ENCODE assay signal across 24 cellular contexts in genomic region chr3:38477057-38477820, GRCh38. TPM values are rescaled to one million over a fixed set of nuclear protein-coding genes. Genes with fewer than 3 reads are reported as not detected.
A peak's percentile ranks its signal among the peaks of the same experiment; 100 is the strongest.
DNase-seq lines count a peak whose midpoint lies in the region; ATAC-seq, FAIRE-seq and TF ChIP-seq lines count a peak whose summit lies in the region.
"Had no signal": no experiment of that assay in that cellular context is flagged by ENCODE, and none has a peak within 500 bp of the region (broad histone marks: within the 10 kb centered on the region; RNA-seq: fewer than 3 reads in every experiment).

No MANE protein-coding gene starts in this region.

- no peak for TF ChIP-seq EP300 in H1 (IDR thresholded peaks at IDR 0.05; ENCODE audit: borderline replicate concordance in 1 of 2, low read depth in 2 of 2, low read length in 2 of 2)

- H3K79me2 ChIP-seq in H1 (ENCODE audit: control insufficient read depth in 1 of 2, insufficient read depth in 2 of 2, low read length in 2 of 2) = peaks cover 11 to 56% of the 10 kb centered on the region in 2 experiments

- peaks cover 20 to 39% of the 10 kb centered on the region in 2 experiments for H4K20me1 ChIP-seq in H1 (replicated peaks in 1 of 2; ENCODE audit: control insufficient read depth in 1 of 2, insufficient read depth in 2 of 2, low read length in 2 of 2)

- H3K9ac ChIP-seq in H1 (replicated peaks in 1 of 4; ENCODE audit: extremely low read depth in 1 of 4, low read depth in 3 of 4, low read length in 3 of 4) (no peak overlapping the region), neuronal stem cell (ENCODE audit: low read depth, low read length, poor library complexity) (peak overlapping the region; percentile 21)
- H3K9ac ChIP-seq: BLaER1 treated with 17β-estradiol and CSF1 and Interleukin-3, amounts not matched to agents 10 nM and 100 nM; GM23248 had no signal

- H3K9me3 Mint-ChIP-seq in activated CD8-positive, alpha-beta memory T cell treated with anti-CD3 and anti-CD28 coated beads, Interleukin-2, amount 10 ng/mL, durations not matched to agents 7 days and 5 days (ENCODE audit: low read depth) = no peaks in the 10 kb centered on the region
- H3K9me3 Mint-ChIP-seq in stimulated activated effector memory CD8-positive, alpha-beta T cell treated with anti-CD3 and anti-CD28 coated beads, Interleukin-12 subunit alpha, Interleukin-12 subunit beta, amount 100 ng/mL, for 72 hours = no peaks in the 10 kb centered on the region
- no peaks in the 10 kb centered on the region for H3K9me3 Mint-ChIP-seq in activated naive CD8-positive, alpha-beta T cell treated with anti-CD3 and anti-CD28 coated beads for 36 hours
- H3K9me3 Mint-ChIP-seq: CD8-positive, alpha-beta T cell; HFFc6 had no signal

- H2BK15ac ChIP-seq in H1 (ENCODE audit: low read length) (no peak overlapping the region), neuronal stem cell (ENCODE audit: low read length) (no peak overlapping the region)

- no peaks in the 10 kb centered on the region; the same call in 1 of the 2 replicates for H3K23me2 ChIP-seq in H1 (ENCODE audit: low read depth, low read length)

- no peak overlapping the region for H3K4me3 Mint-ChIP-seq in activated CD8-positive, alpha-beta memory T cell treated with anti-CD3 and anti-CD28 coated beads, Interleukin-2, amount 10 ng/mL, durations not matched to agents 7 days and 5 days
- no peak overlapping the region for H3K4me3 Mint-ChIP-seq in stimulated activated effector memory CD8-positive, alpha-beta T cell treated with anti-CD3 and anti-CD28 coated beads, Interleukin-12 subunit alpha, Interleukin-12 subunit beta, amount 100 ng/mL, for 72 hours
- no peak overlapping the region for H3K4me3 Mint-ChIP-seq in activated naive CD8-positive, alpha-beta T cell treated with anti-CD3 and anti-CD28 coated beads for 36 hours
- H3K4me3 Mint-ChIP-seq: CD8-positive, alpha-beta T cell; HFFc6 had no signal

- no peak for FAIRE-seq in H1 (lab: Jason Lieb, UNC)
- FAIRE-seq: G401.6, GM12891, GM19239, H54 had no signal

- H2BK20ac ChIP-seq in H1 (ENCODE audit: low read length) = no peak overlapping the region

- H3K4ac ChIP-seq in H1 (replicated peaks; ENCODE audit: insufficient read length, low read depth, low read length) = no peak overlapping the region
- H3K4ac ChIP-seq in neuronal stem cell (ENCODE audit: low read length) = no peak overlapping the region

- peak overlapping the region; percentile 24; the same call in 1 of the 2 replicates for H2BK5ac ChIP-seq in H1 (ENCODE audit: low read depth, low read length)
- no peak overlapping the region for H2BK5ac ChIP-seq in neuronal stem cell (ENCODE audit: low read length)

- WGBS in H1 (ENCODE audit: extremely low coverage in 1 of 2, insufficient coverage in 1 of 2, insufficient read length in 1 of 2, insufficient replicate concordance in 2 of 2, low coverage in 1 of 2, low lambda C conversion rate in 2 of 2, missing lambda C conversion rate in 1 of 2), 2 experiments = 84% methylated on average over 21 of the region's 21 CpGs; no CpG with 5 or more reads in 1 of the 2 experiments
- no CpG with 5 or more reads among the region's 21 CpGs for WGBS in neuronal stem cell (ENCODE audit: extremely low coverage in 2 of 2, insufficient read length in 2 of 2, insufficient replicate concordance in 1 of 2), 2 donors

- peak; percentile 29 for DNase-seq in activated CD8-positive, alpha-beta memory T cell treated with anti-CD3 and anti-CD28 coated beads, Interleukin-2, amount 10 ng/mL, durations not matched to agents 7 days and 5 days
- DNase-seq in activated CD8-positive, alpha-beta memory T cell treated with anti-CD3 and anti-CD28 coated beads for 24 hours = no peak
- DNase-seq in H1 (ENCODE audit: low read depth in 1 of 2, low spot score in 2 of 2) (no peak), neuronal stem cell (ENCODE audit: low spot score) (no peak), RWPE1 (ENCODE audit: low spot score) (no peak), WERI-Rb-1 (no peak)
- no peak for DNase-seq in stimulated activated effector memory CD8-positive, alpha-beta T cell treated with anti-CD3 and anti-CD28 coated beads, Interleukin-12 subunit alpha, Interleukin-12 subunit beta, amount 100 ng/mL, for 72 hours (ENCODE audit: low spot score in 2 of 2)
- no peak for DNase-seq in activated naive CD8-positive, alpha-beta T cell treated with anti-CD3 and anti-CD28 coated beads for 36 hours
- DNase-seq: 8988T; Calu3; CD8-positive, alpha-beta T cell; DMS 273 treated with DMSO at 0.1 percent for 48 hours; DMS53; DND-41; EL; GM23248; HFFc6 had no signal

- ATAC-seq in activated CD8-positive, alpha-beta memory T cell treated with anti-CD3 and anti-CD28 coated beads, Interleukin-2, amount 10 ng/mL, durations not matched to agents 7 days and 5 days = no peak
- no peak for ATAC-seq in stimulated activated effector memory CD8-positive, alpha-beta T cell treated with anti-CD3 and anti-CD28 coated beads, Interleukin-12 subunit alpha, Interleukin-12 subunit beta, amount 100 ng/mL, for 72 hours
- ATAC-seq: CD8-positive, alpha-beta T cell; HCT116 had no signal

- H3K56ac ChIP-seq in H1 (replicated peaks; ENCODE audit: insufficient read length, low read depth, low read length) = no peak overlapping the region

- CTCF ChIA-PET in activated CD8-positive, alpha-beta memory T cell treated with anti-CD3 and anti-CD28 coated beads, Interleukin-2, amount 10 ng/mL, durations not matched to agents 7 days and 5 days (lab: Charles Lee) = interaction anchor here (0.6 kb wide), 1 partner anchor 130 kb away, joined by 3 read pairs; the partner anchor contains the start of gene XYLB
- CTCF ChIA-PET in H1 (lab: Charles Lee; ENCODE audit: partially characterized antibody) (interaction anchor here (1.2 kb wide), 1 partner anchor 13 kb away, joined by 3 read pairs; no protein-coding TSS in a partner anchor), RWPE1 (lab: Yijun Ruan, JAX) (no interaction called here)

- H4K8ac ChIP-seq in H1 (ENCODE audit: extremely low read depth, insufficient read depth, low read length) (no peak overlapping the region), neuronal stem cell (ENCODE audit: low read depth, low read length) (no peak overlapping the region)

- no peak for TF ChIP-seq CTCF in H1 (IDR thresholded peaks at IDR 0.05; ENCODE audit: control extremely low read depth in 1 of 3, insufficient read depth in 1 of 3, low read depth in 1 of 3, low read length in 3 of 3)
- TF ChIP-seq CTCF in RWPE1 (conservative IDR thresholded peaks at IDR 0.05; ENCODE audit: low read depth) = no peak
- no peak for TF ChIP-seq CTCF in WERI-Rb-1 (IDR thresholded peaks at IDR 0.05; ENCODE audit: low read depth, low read length)

- H3K4me3 ChIP-seq in H1 (ENCODE audit: extremely low read depth in 1 of 4, insufficient read depth in 2 of 4, low read depth in 3 of 4, low read length in 4 of 4) = no peak overlapping the region
- H3K4me3 ChIP-seq in neuronal stem cell (ENCODE audit: low read length in 2 of 2) = no peak overlapping the region
- no peak overlapping the region for H3K4me3 ChIP-seq in WERI-Rb-1 (ENCODE audit: low read depth, low read length)
- H3K4me3 ChIP-seq: BLaER1 treated with 17β-estradiol and CSF1 and Interleukin-3, amounts not matched to agents 10 nM and 100 nM; GM23248 had no signal

- H3K27ac ChIP-seq in H1 (ENCODE audit: low read depth, low read length) = no peak overlapping the region
- no peak overlapping the region for H3K27ac ChIP-seq in neuronal stem cell (replicated peaks; ENCODE audit: low read length)
- H3K27ac ChIP-seq in RWPE1 = no peak overlapping the region
- H3K27ac ChIP-seq in WERI-Rb-1 = no peak overlapping the region
- H3K27ac ChIP-seq: BLaER1 treated with 17β-estradiol and CSF1 and Interleukin-3, amounts not matched to agents 10 nM and 100 nM; GM23248; HL-60 had no signal

- H4K91ac ChIP-seq in H1 (replicated peaks; ENCODE audit: insufficient read length, low read length) (no peak overlapping the region), neuronal stem cell (ENCODE audit: low read depth, low read length, poor library complexity) (no peak overlapping the region)

- H3K27me3 ChIP-seq in H1 (replicated peaks in 1 of 4; ENCODE audit: control insufficient read depth in 3 of 4, extremely low read depth in 1 of 4, insufficient read depth in 3 of 4, low read length in 3 of 4) = no peaks in the 10 kb centered on the region
- H3K27me3 ChIP-seq in neuronal stem cell (ENCODE audit: control insufficient read depth in 3 of 3, insufficient read depth in 3 of 3, low read depth in 1 of 3, low read length in 3 of 3) = no peaks in the 10 kb centered on the region
- no peaks in the 10 kb centered on the region for H3K27me3 ChIP-seq in WERI-Rb-1 (ENCODE audit: insufficient read depth, low read depth, severe bottlenecking)
- H3K27me3 ChIP-seq: BLaER1 treated with 17β-estradiol and CSF1 and Interleukin-3, amounts not matched to agents 10 nM and 100 nM had no signal

- no peak overlapping the region for H3K27ac Mint-ChIP-seq in activated CD8-positive, alpha-beta memory T cell treated with anti-CD3 and anti-CD28 coated beads, Interleukin-2, amount 10 ng/mL, durations not matched to agents 7 days and 5 days
- peak overlapping the region; percentile 24 for H3K27ac Mint-ChIP-seq in stimulated activated effector memory CD8-positive, alpha-beta T cell treated with anti-CD3 and anti-CD28 coated beads, Interleukin-12 subunit alpha, Interleukin-12 subunit beta, amount 100 ng/mL, for 72 hours
- no peak overlapping the region for H3K27ac Mint-ChIP-seq in activated naive CD8-positive, alpha-beta T cell treated with anti-CD3 and anti-CD28 coated beads for 36 hours
- H3K27ac Mint-ChIP-seq: HFFc6 had no signal

- no peak overlapping the region for H2BK120ac ChIP-seq in H1 (replicated peaks; ENCODE audit: low read depth, low read length)
- no peak overlapping the region for H2BK120ac ChIP-seq in neuronal stem cell (ENCODE audit: low read depth, low read length)

- H2AFZ ChIP-seq in H1 (ENCODE audit: low read length) = no peak overlapping the region
- H2AFZ ChIP-seq in neuronal stem cell (ENCODE audit: low read length) = no peak overlapping the region
- H2AFZ ChIP-seq: GM23248 had no signal

- H3K18ac ChIP-seq in H1 (ENCODE audit: extremely low read depth, low read length) (no peak overlapping the region), neuronal stem cell (ENCODE audit: low read length) (no peak overlapping the region)

- H3K23ac ChIP-seq in H1 (ENCODE audit: insufficient read length) (no peak overlapping the region), neuronal stem cell (ENCODE audit: low read depth, low read length, poor library complexity) (peak overlapping the region; percentile 11)

- H3K4me1 Mint-ChIP-seq in activated CD8-positive, alpha-beta memory T cell treated with anti-CD3 and anti-CD28 coated beads, Interleukin-2, amount 10 ng/mL, durations not matched to agents 7 days and 5 days = no peaks in the 10 kb centered on the region
- H3K4me1 Mint-ChIP-seq in stimulated activated effector memory CD8-positive, alpha-beta T cell treated with anti-CD3 and anti-CD28 coated beads, Interleukin-12 subunit alpha, Interleukin-12 subunit beta, amount 100 ng/mL, for 72 hours = peaks cover 24% of the 10 kb centered on the region
- peaks cover 10% of the 10 kb centered on the region for H3K4me1 Mint-ChIP-seq in activated naive CD8-positive, alpha-beta T cell treated with anti-CD3 and anti-CD28 coated beads for 36 hours

- H3K9me3 ChIP-seq in H1 (ENCODE audit: insufficient read depth in 2 of 2, low read depth in 1 of 2, low read length in 1 of 2) (no peaks in the 10 kb centered on the region), neuronal stem cell (replicated peaks in 1 of 2; ENCODE audit: control insufficient read depth in 2 of 2, insufficient read depth in 1 of 2, low read depth in 1 of 2, low read length in 2 of 2) (peaks cover 2 to 8% of the 10 kb centered on the region in 2 donors), WERI-Rb-1 (ENCODE audit: severe bottlenecking) (no peaks in the 10 kb centered on the region)
- H3K9me3 ChIP-seq: BLaER1 treated with 17β-estradiol and CSF1 and Interleukin-3, amounts not matched to agents 10 nM and 100 nM had no signal

- H3K79me1 ChIP-seq in H1 (ENCODE audit: low read depth, low read length) = peaks cover 43% of the 10 kb centered on the region
- H3K79me1 ChIP-seq in neuronal stem cell (ENCODE audit: low read depth, low read length) = peaks cover 28% of the 10 kb centered on the region

- H3K36me3 ChIP-seq in H1 (ENCODE audit: control insufficient read depth in 2 of 4, insufficient read depth in 4 of 4, low read length in 3 of 4) (peaks cover 20 to 36% (median 28%) of the 10 kb centered on the region in 4 experiments), neuronal stem cell (replicated peaks in 1 of 2; ENCODE audit: control insufficient read depth in 2 of 2, insufficient read depth in 2 of 2, low read length in 2 of 2) (peaks cover 40 to 74% of the 10 kb centered on the region in 2 donors), WERI-Rb-1 (peaks cover 38% of the 10 kb centered on the region)

- no peak for TF ChIP-seq RAD21 in H1 (IDR thresholded peaks at IDR 0.05 in 1 of 2, conservative IDR thresholded peaks at IDR 0.05 in 1 of 2; ENCODE audit: low read depth in 2 of 2, low read length in 2 of 2)

- H2BK12ac ChIP-seq in H1 (ENCODE audit: low read depth, low read length) = no peak overlapping the region
- H2BK12ac ChIP-seq in neuronal stem cell (ENCODE audit: low read length) = no peak overlapping the region

- H4K5ac ChIP-seq in H1 (ENCODE audit: insufficient read length, low read depth, low read length) = no peak overlapping the region

- no peaks in the 10 kb centered on the region for H3K27me3 Mint-ChIP-seq in activated CD8-positive, alpha-beta memory T cell treated with anti-CD3 and anti-CD28 coated beads, Interleukin-2, amount 10 ng/mL, durations not matched to agents 7 days and 5 days
- H3K27me3 Mint-ChIP-seq in activated naive CD8-positive, alpha-beta T cell treated with anti-CD3 and anti-CD28 coated beads for 36 hours = no peaks in the 10 kb centered on the region

- no peak overlapping the region for H2AK5ac ChIP-seq in H1 (ENCODE audit: low read depth, low read length)
- H2AK5ac ChIP-seq in neuronal stem cell (ENCODE audit: low read depth, low read length) = no peak overlapping the region

- TF ChIP-seq POLR2A in H1 (IDR thresholded peaks at IDR 0.05; ENCODE audit: control extremely low read depth in 1 of 2, low read depth in 2 of 2, low read length in 2 of 2) = no peak

- H3K4me2 ChIP-seq in H1 (ENCODE audit: insufficient read depth in 1 of 2, low read depth in 2 of 2, low read length in 2 of 2) = no peak overlapping the region
- H3K4me2 ChIP-seq in neuronal stem cell (ENCODE audit: insufficient read depth, low read length, poor library complexity, severe bottlenecking) = no peak overlapping the region
- H3K4me2 ChIP-seq: BLaER1 treated with 17β-estradiol and CSF1 and Interleukin-3, amounts not matched to agents 10 nM and 100 nM had no signal

- H3K4me1 ChIP-seq in H1 (replicated peaks in 1 of 4; ENCODE audit: control insufficient read depth in 3 of 4, insufficient read depth in 4 of 4, low read length in 3 of 4) (peaks cover 0 to 4% (median 2%) of the 10 kb centered on the region in 4 experiments; a peak in 4 of 7 replicates), neuronal stem cell (ENCODE audit: control insufficient read depth in 2 of 2, insufficient read depth in 1 of 2, low read depth in 1 of 2, low read length in 2 of 2) (no peaks in the 10 kb centered on the region)

- POLR2A ChIA-PET in H1 (lab: Charles Lee; ENCODE audit: partially characterized antibody) = no interaction called here
- POLR2A ChIA-PET in RWPE1 (lab: Yijun Ruan, JAX; ENCODE audit: low non-redundant PET) = no interaction called here

- peaks cover 2% of the 10 kb centered on the region for H3K36me3 Mint-ChIP-seq in activated CD8-positive, alpha-beta memory T cell treated with anti-CD3 and anti-CD28 coated beads, Interleukin-2, amount 10 ng/mL, durations not matched to agents 7 days and 5 days
- H3K36me3 Mint-ChIP-seq in stimulated activated effector memory CD8-positive, alpha-beta T cell treated with anti-CD3 and anti-CD28 coated beads, Interleukin-12 subunit alpha, Interleukin-12 subunit beta, amount 100 ng/mL, for 72 hours = peaks cover 17% of the 10 kb centered on the region
- H3K36me3 Mint-ChIP-seq in activated naive CD8-positive, alpha-beta T cell treated with anti-CD3 and anti-CD28 coated beads for 36 hours = peaks cover 1% of the 10 kb centered on the region

- H3K14ac ChIP-seq in H1 (ENCODE audit: insufficient read length) = no peak overlapping the region
- H3K14ac ChIP-seq in neuronal stem cell (ENCODE audit: low read length) = no peak overlapping the region

RNA-seq across cellular contexts. Expression of gene EXOG, which starts 18.9 kb away (rescaled TPM):
- 10 to 100 TPM; 19.7 to 23.8 TPM for total RNA-seq in activated CD8-positive, alpha-beta memory T cell treated with anti-CD3 and anti-CD28 coated beads, Interleukin-2, amount 10 ng/mL, durations not matched to agents 7 days and 5 days
- total RNA-seq in H1 (2021; fragmentation: NEBNext Ultra II Directional; extraction: Animal tissue kit (Norgen Biotek cat#: 25700)) = 12.2 and 12.9 TPM in 2 replicates
- polyA plus RNA-seq in H1 (2011; rRNA removed) = 5.1 and 7.2 TPM in 2 replicates
- polyA plus RNA-seq in H1 (2011; cell fraction: cytosol; rRNA removed) = 7.2 TPM
- polyA plus RNA-seq in H1 (2011; cell fraction: nucleus; rRNA removed) = 7.4 TPM
- 6.0 to 13.9 TPM (median 8.5 TPM) in 4 replicates for polyA plus RNA-seq in H1 (2012, experiment 1 of 2)
- polyA plus RNA-seq in H1 (2012, experiment 2 of 2) = 2.2 TPM
- 9.0 TPM for polyA plus RNA-seq in H1 (2013, experiment 1 of 2)
- polyA plus RNA-seq in H1 (2013, experiment 2 of 2) = 7.3 TPM
- polyA minus RNA-seq in H1 (2011; rRNA and poly(A)+ RNA removed) = 6.4 and 9.0 TPM in 2 replicates
- 10.0 TPM for polyA minus RNA-seq in H1 (2011; cell fraction: cytosol; rRNA and poly(A)+ RNA removed)
- polyA minus RNA-seq in H1 (2011; cell fraction: nucleus; rRNA and poly(A)+ RNA removed) = 10.2 TPM
- polyA plus RNA-seq in neuronal stem cell (2013, experiment 1 of 2) = 10.3 TPM
- 11.4 TPM for polyA plus RNA-seq in neuronal stem cell (2013, experiment 2 of 2)
- total RNA-seq in activated naive CD8-positive, alpha-beta T cell treated with anti-CD3 and anti-CD28 coated beads for 36 hours = 10 to 100 TPM; 16.8 to 21.7 TPM

RNA-seq across cellular contexts. Expression of gene ACVR2B, which starts 23.5 kb away (rescaled TPM):
- total RNA-seq in activated CD8-positive, alpha-beta memory T cell treated with anti-CD3 and anti-CD28 coated beads, Interleukin-2, amount 10 ng/mL, durations not matched to agents 7 days and 5 days = 1 to 10 TPM; 4.6 to 6.4 TPM
- 99.9 and 109 TPM in 2 replicates for total RNA-seq in H1 (2021; fragmentation: NEBNext Ultra II Directional; extraction: Animal tissue kit (Norgen Biotek cat#: 25700))
- 24.7 and 32.2 TPM in 2 replicates for polyA plus RNA-seq in H1 (2011; rRNA removed)
- polyA plus RNA-seq in H1 (2011; cell fraction: cytosol; rRNA removed) = 25.3 TPM
- 44.4 TPM for polyA plus RNA-seq in H1 (2011; cell fraction: nucleus; rRNA removed)
- polyA plus RNA-seq in H1 (2012, experiment 1 of 2) = 24.3 to 39.1 TPM (median 27.4 TPM) in 4 replicates
- 3.9 TPM for polyA plus RNA-seq in H1 (2012, experiment 2 of 2)
- 33.2 TPM for polyA plus RNA-seq in H1 (2013, experiment 1 of 2)
- polyA plus RNA-seq in H1 (2013, experiment 2 of 2) = 34.2 TPM
- polyA minus RNA-seq in H1 (2011; rRNA and poly(A)+ RNA removed) = 195 and 241 TPM in 2 replicates
- 123 TPM for polyA minus RNA-seq in H1 (2011; cell fraction: cytosol; rRNA and poly(A)+ RNA removed)
- polyA minus RNA-seq in H1 (2011; cell fraction: nucleus; rRNA and poly(A)+ RNA removed) = 86.1 TPM
- polyA plus RNA-seq in neuronal stem cell (2013, experiment 1 of 2) = 30.1 TPM
- 31.9 TPM for polyA plus RNA-seq in neuronal stem cell (2013, experiment 2 of 2)
- 1 to 10 TPM; 4.3 to 5.1 TPM for total RNA-seq in activated naive CD8-positive, alpha-beta T cell treated with anti-CD3 and anti-CD28 coated beads for 36 hours

Comparison
In these comparisons a context has a peak if more than half of its experiments do, and no peak if none do; other contexts are left out.
1. RNA of gene ACVR2B, which starts 23.5 kb away (total RNA-seq): 99.9 to 109 TPM in H1; 4.6 to 6.4 TPM in activated CD8-positive, alpha-beta memory T cell treated with anti-CD3 and anti-CD28 coated beads, Interleukin-2, amount 10 ng/mL, durations not matched to agents 7 days and 5 days and 4.3 to 5.1 TPM in activated naive CD8-positive, alpha-beta T cell treated with anti-CD3 and anti-CD28 coated beads for 36 hours; every median in the first group is over 10 times any median in the second.